ENCODE assay signal across 7 cellular contexts in genomic region chr3:126595479-126595878, GRCh38. TPM values are rescaled to one million over a fixed set of nuclear protein-coding genes. Genes with fewer than 3 reads are reported as not detected.
"Had no signal": no experiment of that assay in that cellular context is flagged by ENCODE, and none has a peak within 500 bp of the region (broad histone marks: within the 10 kb centered on the region; RNA-seq: fewer than 3 reads in every experiment).

No MANE protein-coding gene starts in this region.

RNA-seq across cellular contexts. Expression of gene C3orf22, which starts 36.7 kb away (rescaled TPM):
- total RNA-seq: GM23248, GM23338, H1, H4, H7, H9, HFFc6 had no signal
- polyA plus RNA-seq: GM23248, GM23338, H1 had no signal
